Comparison of ENCODE assay signal across 10 cellular contexts in genomic region chr20:51696304-51697118, GRCh38.
DNase-seq lines count a peak whose midpoint lies in the region; ATAC-seq lines count a peak whose summit lies in the region.
"Had no signal": no experiment of that assay in that cellular context is flagged by ENCODE, and none has a peak within 500 bp of the region (broad histone marks: within the 10 kb centered on the region; RNA-seq: fewer than 3 reads in every experiment).

No MANE protein-coding gene starts in this region.

- H2AFZ ChIP-seq in neuronal stem cell (ENCODE audit: low read length) = peak overlapping the region; percentile 58

- H4K91ac ChIP-seq in neuronal stem cell (ENCODE audit: low read depth, low read length, poor library complexity) = no peak overlapping the region

- H3K79me1 ChIP-seq in neuronal stem cell (ENCODE audit: low read depth, low read length) = no peaks in the 10 kb centered on the region

- no peak overlapping the region for H3K18ac ChIP-seq in neuronal stem cell (ENCODE audit: low read length)

- H3K4me1 ChIP-seq in ectodermal cell (ENCODE audit: control insufficient read depth, insufficient read depth, low read length) = peaks cover 29% of the 10 kb centered on the region
- peaks cover 21 to 26% of the 10 kb centered on the region in 2 donors for H3K4me1 ChIP-seq in neuronal stem cell (ENCODE audit: control insufficient read depth in 2 of 2, insufficient read depth in 1 of 2, low read depth in 1 of 2, low read length in 2 of 2)

- no peak overlapping the region for H2BK12ac ChIP-seq in neuronal stem cell (ENCODE audit: low read length)

- no peak overlapping the region for H4K8ac ChIP-seq in neuronal stem cell (ENCODE audit: low read depth, low read length)

- peak overlapping the region; percentile 29 for H3K4me2 ChIP-seq in neuronal stem cell (ENCODE audit: insufficient read depth, low read length, poor library complexity, severe bottlenecking)

- H3K14ac ChIP-seq in neuronal stem cell (ENCODE audit: low read length) = no peak overlapping the region

- H2BK15ac ChIP-seq in neuronal stem cell (ENCODE audit: low read length) = no peak overlapping the region

- H3K36me3 ChIP-seq in ectodermal cell (ENCODE audit: control insufficient read depth, insufficient read depth, low read length) = no peaks in the 10 kb centered on the region
- H3K36me3 ChIP-seq in neuronal stem cell (replicated peaks in 1 of 2; ENCODE audit: control insufficient read depth in 2 of 2, insufficient read depth in 2 of 2, low read length in 2 of 2) = peaks cover 2 to 19% of the 10 kb centered on the region in 2 donors

- no peak overlapping the region for H2BK5ac ChIP-seq in neuronal stem cell (ENCODE audit: low read length)

- peak overlapping the region; percentile 70 for H3K27ac ChIP-seq in ectodermal cell (ENCODE audit: insufficient read depth, low read depth, low read length, poor library complexity, severe bottlenecking)
- peak overlapping the region; percentile 75 for H3K27ac ChIP-seq in neuronal stem cell (replicated peaks; ENCODE audit: low read length)

- H2AK5ac ChIP-seq in neuronal stem cell (ENCODE audit: low read depth, low read length) = no peak overlapping the region

- WGBS in ectodermal cell, 2 experiments = 0 to 25% methylated on average over 1 to 2 of the region's 2 CpGs
- WGBS in neuronal stem cell (ENCODE audit: extremely low coverage in 2 of 2, insufficient read length in 2 of 2, insufficient replicate concordance in 1 of 2), 2 donors = no CpG with 5 or more reads among the region's 2 CpGs

- no peak overlapping the region for H3K23ac ChIP-seq in neuronal stem cell (ENCODE audit: low read depth, low read length, poor library complexity)

- H3K9ac ChIP-seq in neuronal stem cell (ENCODE audit: low read depth, low read length, poor library complexity) = no peak overlapping the region

- no peaks in the 10 kb centered on the region for H3K27me3 ChIP-seq in ectodermal cell (ENCODE audit: control insufficient read depth, insufficient read depth, low read length, poor library complexity, severe bottlenecking)
- no peaks in the 10 kb centered on the region for H3K27me3 ChIP-seq in neuronal stem cell (ENCODE audit: control insufficient read depth in 3 of 3, insufficient read depth in 3 of 3, low read depth in 1 of 3, low read length in 3 of 3)
- H3K27me3 ChIP-seq: pancreas had no signal

- DNase-seq in GM03348 (ENCODE audit: low spot score) (peak; percentile 18), NCI-H345 treated with DMSO at 0.1 percent for 48 hours (lab: John Stamatoyannopoulos, UW; ENCODE audit: unreplicated experiment) (peak; percentile 21), neuronal stem cell (ENCODE audit: low spot score) (no peak), RPMI8226 (no peak)
- DNase-seq: pancreas; stimulated activated naive CD4-positive, alpha-beta T cell had no signal

- no peak overlapping the region for H2BK120ac ChIP-seq in neuronal stem cell (ENCODE audit: low read depth, low read length)

- no peak overlapping the region for H3K4ac ChIP-seq in neuronal stem cell (ENCODE audit: low read length)

- H3K9me3 ChIP-seq in ectodermal cell (ENCODE audit: control insufficient read depth, low read length) (no peaks in the 10 kb centered on the region), neuronal stem cell (replicated peaks in 1 of 2; ENCODE audit: control insufficient read depth in 2 of 2, insufficient read depth in 1 of 2, low read depth in 1 of 2, low read length in 2 of 2) (no peaks in the 10 kb centered on the region)
- H3K9me3 ChIP-seq: pancreas had no signal

- no peak overlapping the region for H3K4me3 ChIP-seq in ectodermal cell (ENCODE audit: insufficient read depth, low read depth, low read length)
- H3K4me3 ChIP-seq in neuronal stem cell (ENCODE audit: low read length in 2 of 2) = no peak overlapping the region
- H3K4me3 ChIP-seq: pancreas had no signal

- ATAC-seq in GM21529 (IDR thresholded peaks at IDR 0.05; ENCODE audit: unreplicated experiment) (no peak), HG03095 (IDR thresholded peaks at IDR 0.05; ENCODE audit: unreplicated experiment) (no peak), GM21515 (IDR thresholded peaks at IDR 0.05; ENCODE audit: unreplicated experiment) (no peak)

Comparison
In these comparisons a context has a peak if more than half of its experiments do, and no peak if none do; other contexts are left out.
1. DNase-seq: peak in GM03348 (single experiment) and NCI-H345 treated with DMSO at 0.1 percent for 48 hours (single experiment); none in neuronal stem cell (single experiment) and RPMI8226 (single experiment).